In genomic region chr9:32220750-32221149, GRCh38 we compare ENCODE assay signal across 22 cellular contexts.
DNase-seq lines count a peak whose midpoint lies in the region; ATAC-seq, FAIRE-seq and TF ChIP-seq lines count a peak whose summit lies in the region.
"Had no signal": no experiment of that assay in that cellular context is flagged by ENCODE, and none has a peak within 500 bp of the region (broad histone marks: within the 10 kb centered on the region; RNA-seq: fewer than 3 reads in every experiment).

No MANE protein-coding gene starts in this region.

- FAIRE-seq in D721Med (lab: Jason Lieb, UNC): no peak
- FAIRE-seq: A549, GM12878, GM12892, GM18507 had no signal

- H3K9me3 Mint-ChIP-seq in GM23338 (peaks cover 22% of the 10 kb centered on the region), H9 (peaks cover 6 to 14% of the 10 kb centered on the region in 2 experiments), WTC11 (peaks cover 13% of the 10 kb centered on the region), neural progenitor cell (no peaks in the 10 kb centered on the region)
- H3K9me3 Mint-ChIP-seq in activated CD4-positive, alpha-beta memory T cell treated with anti-CD3 and anti-CD28 coated beads for 36 hours: no peaks in the 10 kb centered on the region
- H3K9me3 Mint-ChIP-seq: CD8-positive, alpha-beta memory T cell had no signal

- H2BK12ac ChIP-seq in H9 (ENCODE audit: insufficient read length, low read depth, low read length): no peak overlapping the region

- H4K8ac ChIP-seq in H9 (replicated peaks; ENCODE audit: insufficient read length, low read depth, low read length): no peak overlapping the region

- POLR2A ChIA-PET in WTC11 (lab: Charles Lee): no interaction called here
- POLR2A ChIA-PET in activated CD4-positive, alpha-beta memory T cell treated with anti-CD3 and anti-CD28 coated beads for 36 hours (lab: Charles Lee): no interaction called here

- no peak overlapping the region for H3K27ac ChIP-seq in GM23338 (ENCODE audit: low read depth)
- no peak overlapping the region for H3K27ac ChIP-seq in H9 (ENCODE audit: insufficient read length, low read depth, low read length)
- no peak overlapping the region for H3K27ac ChIP-seq in neural progenitor cell
- H3K27ac ChIP-seq: 22Rv1, A549, BLaER1 had no signal

- no peak overlapping the region for H3K4me3 ChIP-seq in GM23338
- H3K4me3 ChIP-seq in neural progenitor cell: no peak overlapping the region
- H3K4me3 ChIP-seq: A549, BLaER1, GM12878 had no signal

- ATAC-seq in GM23338 (peak; percentile 52), WTC11 (peak; percentile 36; the same call in 1 of the 2 replicates)
- ATAC-seq: A549, GM12878 had no signal

- no CpG with 5 or more reads among the region's 2 CpGs for WGBS in H9 (ENCODE audit: extremely low coverage, insufficient read length, low lambda C conversion rate)

- H3K4me3 Mint-ChIP-seq in GM23338: no peak overlapping the region
- no peak overlapping the region; a peak in 1 of 5 replicates for H3K4me3 Mint-ChIP-seq in H9
- no peak overlapping the region for H3K4me3 Mint-ChIP-seq in WTC11
- no peak overlapping the region for H3K4me3 Mint-ChIP-seq in neural progenitor cell
- H3K4me3 Mint-ChIP-seq in activated CD4-positive, alpha-beta memory T cell treated with anti-CD3 and anti-CD28 coated beads for 36 hours: no peak overlapping the region
- H3K4me3 Mint-ChIP-seq: CD14-positive monocyte; CD4-positive, alpha-beta memory T cell; CD4-positive, CD25-positive, alpha-beta regulatory T cell; CD8-positive, alpha-beta memory T cell had no signal

- H3K36me3 Mint-ChIP-seq in GM23338 (ENCODE audit: low read depth) (peaks cover 12% of the 10 kb centered on the region), H9 (ENCODE audit: insufficient read depth in 1 of 3, low read depth in 3 of 3) (peaks cover 6 to 14% (median 6%) of the 10 kb centered on the region in 3 experiments), WTC11 (peaks cover 14% of the 10 kb centered on the region), neural progenitor cell (no peaks in the 10 kb centered on the region)
- no peaks in the 10 kb centered on the region for H3K36me3 Mint-ChIP-seq in activated CD4-positive, alpha-beta memory T cell treated with anti-CD3 and anti-CD28 coated beads for 36 hours
- H3K36me3 Mint-ChIP-seq: CD14-positive monocyte; CD4-positive, alpha-beta memory T cell; CD4-positive, CD25-positive, alpha-beta regulatory T cell; CD8-positive, alpha-beta memory T cell had no signal

- H2AK5ac ChIP-seq in H9 (ENCODE audit: insufficient read length, low read length): no peak overlapping the region

- H4K20me1 ChIP-seq in GM23338 (replicated peaks; ENCODE audit: insufficient read depth) (no peaks in the 10 kb centered on the region), H9 (ENCODE audit: control insufficient read depth, insufficient read depth, insufficient read length) (no peaks in the 10 kb centered on the region), neural progenitor cell (ENCODE audit: low read depth) (no peaks in the 10 kb centered on the region)
- H4K20me1 ChIP-seq: BLaER1 had no signal

- H3K4me2 ChIP-seq in GM23338 (peak overlapping the region; percentile 55), H9 (ENCODE audit: insufficient read depth, insufficient read length, low read length) (no peak overlapping the region), neural progenitor cell (peak overlapping the region; percentile 14)
- H3K4me2 ChIP-seq: A549, BLaER1 had no signal

- intact Hi-C loops in activated CD4-positive, alpha-beta memory T cell treated with anti-CD3 and anti-CD28 coated beads for 36 hours (cut with micrococcal nuclease): no loop called here

- H3K23ac ChIP-seq in H9 (ENCODE audit: insufficient read length, low read depth, low read length): no peak overlapping the region

- H3K79me2 ChIP-seq in GM23338 (replicated peaks; ENCODE audit: insufficient read depth) (no peaks in the 10 kb centered on the region), H9 (ENCODE audit: insufficient read depth, low read length) (no peaks in the 10 kb centered on the region), neural progenitor cell (ENCODE audit: low read depth) (no peaks in the 10 kb centered on the region)

- H4K91ac ChIP-seq in H9 (ENCODE audit: insufficient read length, low read depth, low read length): no peak overlapping the region

- H3K9ac ChIP-seq in H9 (ENCODE audit: extremely low read depth, insufficient read length, low read length): no peak overlapping the region
- no peak overlapping the region for H3K9ac ChIP-seq in neural progenitor cell
- H3K9ac ChIP-seq: BLaER1 had no signal

- no peak overlapping the region for H2BK120ac ChIP-seq in H9 (ENCODE audit: low read depth, low read length, poor library complexity, severe bottlenecking)

- H3K4ac ChIP-seq in H9 (ENCODE audit: low read depth, low read length): no peak overlapping the region

- no peak overlapping the region for H4K5ac ChIP-seq in H9 (ENCODE audit: insufficient read length, low read depth, low read length)

- H3K9me2 ChIP-seq in GM23338 (ENCODE audit: insufficient read depth): no peaks in the 10 kb centered on the region

- no peak overlapping the region for H2BK20ac ChIP-seq in H9 (ENCODE audit: low read depth, low read length, poor library complexity, severe bottlenecking)

- H2BK15ac ChIP-seq in H9 (ENCODE audit: low read depth, low read length): no peak overlapping the region

- no peak overlapping the region for H3K56ac ChIP-seq in H9 (ENCODE audit: insufficient read length, low read depth, low read length)

- no peaks in the 10 kb centered on the region for H3K9me3 ChIP-seq in H9 (ENCODE audit: control insufficient read depth, low read depth, low read length)
- no peaks in the 10 kb centered on the region for H3K9me3 ChIP-seq in neural progenitor cell (ENCODE audit: low read depth)
- H3K9me3 ChIP-seq: A549, BE2C, BLaER1 had no signal

- TF ChIP-seq CTCF in GM23338 (conservative IDR thresholded peaks at IDR 0.05; ENCODE audit: low read depth in 2 of 2) (no peak), H9 (conservative IDR thresholded peaks at IDR 0.05) (no peak), WTC11 (IDR thresholded peaks at IDR 0.05) (no peak), neural progenitor cell (IDR thresholded peaks at IDR 0.05) (no peak), D721Med (IDR thresholded peaks at IDR 0.05; ENCODE audit: insufficient read depth, missing control alignments) (no peak)

- H3K36me3 ChIP-seq in GM23338 (ENCODE audit: insufficient read depth): no peaks in the 10 kb centered on the region
- no peaks in the 10 kb centered on the region for H3K36me3 ChIP-seq in neural progenitor cell
- H3K36me3 ChIP-seq: BE2C, BLaER1 had no signal

- no peak overlapping the region for H3K18ac ChIP-seq in H9 (ENCODE audit: insufficient read length, low read depth, low read length)

- H3K14ac ChIP-seq in H9 (ENCODE audit: insufficient read depth, low read length): no peak overlapping the region

- DNase-seq in GM23338 (ENCODE audit: low spot score) (no peak), H9 (no peak), WTC11 (ENCODE audit: low spot score) (no peak), neural progenitor cell (ENCODE audit: low spot score) (peak; percentile 5), D721Med (ENCODE audit: insufficient read length, low spot score) (no peak), AG08395 (ENCODE audit: low spot score) (no peak)
- DNase-seq in activated CD4-positive, alpha-beta memory T cell treated with anti-CD3 and anti-CD28 coated beads for 36 hours: no peak
- DNase-seq: BE2C; C1 segment of cervical spinal cord; CD4-positive, alpha-beta memory T cell; CD4-positive, CD25-positive, alpha-beta regulatory T cell; CD8-positive, alpha-beta memory T cell; COR-L47; DMS79 treated with DMSO at 0.1 percent for 48 hours; GDM1 had no signal

- CTCF ChIA-PET in WTC11 (lab: Charles Lee): no interaction called here
- CTCF ChIA-PET in activated CD4-positive, alpha-beta memory T cell treated with anti-CD3 and anti-CD28 coated beads for 36 hours (lab: Charles Lee): no interaction called here

- H3K79me1 ChIP-seq in H9 (ENCODE audit: insufficient read depth, low read depth, low read length, poor library complexity, severe bottlenecking): no peaks in the 10 kb centered on the region

- peaks cover 20% of the 10 kb centered on the region for H3K4me1 Mint-ChIP-seq in GM23338
- peaks cover 35 to 37% of the 10 kb centered on the region in 2 experiments for H3K4me1 Mint-ChIP-seq in H9
- peaks cover 29% of the 10 kb centered on the region for H3K4me1 Mint-ChIP-seq in WTC11
- H3K4me1 Mint-ChIP-seq in neural progenitor cell: no peaks in the 10 kb centered on the region
- no peaks in the 10 kb centered on the region for H3K4me1 Mint-ChIP-seq in activated CD4-positive, alpha-beta memory T cell treated with anti-CD3 and anti-CD28 coated beads for 36 hours (ENCODE audit: low read depth)
- H3K4me1 Mint-ChIP-seq: CD14-positive monocyte; CD4-positive, alpha-beta memory T cell; CD8-positive, alpha-beta memory T cell had no signal

- H3K27me3 Mint-ChIP-seq in GM23338 (ENCODE audit: insufficient read depth, low read depth, poor library complexity): peaks cover 4% of the 10 kb centered on the region
- no peaks in the 10 kb centered on the region; the same call in 1 of the 2 replicates for H3K27me3 Mint-ChIP-seq in H9 (ENCODE audit: low read depth)
- no peaks in the 10 kb centered on the region; the same call in 1 of the 2 replicates for H3K27me3 Mint-ChIP-seq in WTC11 (ENCODE audit: low read depth)
- peaks cover 2% of the 10 kb centered on the region for H3K27me3 Mint-ChIP-seq in neural progenitor cell (ENCODE audit: insufficient read depth, low read depth)
- H3K27me3 Mint-ChIP-seq in activated CD4-positive, alpha-beta memory T cell treated with anti-CD3 and anti-CD28 coated beads for 36 hours: no peaks in the 10 kb centered on the region
- H3K27me3 Mint-ChIP-seq: CD4-positive, alpha-beta memory T cell; CD8-positive, alpha-beta memory T cell had no signal

- no peaks in the 10 kb centered on the region for H3K23me2 ChIP-seq in H9 (ENCODE audit: insufficient read length, low read depth, low read length, poor library complexity, severe bottlenecking)

- H3F3A ChIP-seq in GM23338 (replicated peaks; ENCODE audit: low read depth) (no peaks in the 10 kb centered on the region), neural progenitor cell (ENCODE audit: low read depth) (no peaks in the 10 kb centered on the region)

- peak overlapping the region; percentile 64; the same call in 1 of the 2 replicates for H3K27ac Mint-ChIP-seq in GM23338
- H3K27ac Mint-ChIP-seq in H9: peak overlapping the region in 2 of 3 experiments; percentile 33 to 47; a peak in 1 of 7 replicates
- H3K27ac Mint-ChIP-seq in WTC11: no peak overlapping the region
- no peak overlapping the region for H3K27ac Mint-ChIP-seq in neural progenitor cell
- no peak overlapping the region for H3K27ac Mint-ChIP-seq in activated CD4-positive, alpha-beta memory T cell treated with anti-CD3 and anti-CD28 coated beads for 36 hours
- H3K27ac Mint-ChIP-seq: CD14-positive monocyte; CD4-positive, alpha-beta memory T cell; CD4-positive, CD25-positive, alpha-beta regulatory T cell; CD8-positive, alpha-beta memory T cell had no signal

- H3K4me1 ChIP-seq in GM23338 (ENCODE audit: insufficient read depth): peaks cover 20% of the 10 kb centered on the region
- H3K4me1 ChIP-seq in H9 (ENCODE audit: insufficient read depth, low read length): no peaks in the 10 kb centered on the region
- peaks cover 9% of the 10 kb centered on the region for H3K4me1 ChIP-seq in neural progenitor cell
- H3K4me1 ChIP-seq: A549, BE2C, BLaER1 had no signal

- H3K27me3 ChIP-seq in GM23338 (ENCODE audit: insufficient read depth): no peaks in the 10 kb centered on the region
- no peaks in the 10 kb centered on the region for H3K27me3 ChIP-seq in H9 (ENCODE audit: insufficient read depth, low read length)
- H3K27me3 ChIP-seq in neural progenitor cell: no peaks in the 10 kb centered on the region
- H3K27me3 ChIP-seq: BE2C, BLaER1 had no signal

- H3T11ph ChIP-seq in H9 (ENCODE audit: low read length): no peak overlapping the region

- no peak overlapping the region for H2AFZ ChIP-seq in GM23338
- no peak overlapping the region for H2AFZ ChIP-seq in H9 (ENCODE audit: low read length)
- no peak overlapping the region for H2AFZ ChIP-seq in neural progenitor cell (replicated peaks)

- H2BK5ac ChIP-seq in H9 (ENCODE audit: insufficient read length, low read length): no peak overlapping the region

Comparison
In these comparisons a context has a peak if more than half of its experiments do, and no peak if none do; other contexts are left out.
1. H3K27ac Mint-ChIP-seq: peak in GM23338 (single experiment) and H9 (2 of 3); none in WTC11 (single experiment), neural progenitor cell (single experiment) and activated CD4-positive, alpha-beta memory T cell treated with anti-CD3 and anti-CD28 coated beads for 36 hours (single experiment).